ENCODE assay signal across 3 cellular contexts in the genomic region with DNA sequence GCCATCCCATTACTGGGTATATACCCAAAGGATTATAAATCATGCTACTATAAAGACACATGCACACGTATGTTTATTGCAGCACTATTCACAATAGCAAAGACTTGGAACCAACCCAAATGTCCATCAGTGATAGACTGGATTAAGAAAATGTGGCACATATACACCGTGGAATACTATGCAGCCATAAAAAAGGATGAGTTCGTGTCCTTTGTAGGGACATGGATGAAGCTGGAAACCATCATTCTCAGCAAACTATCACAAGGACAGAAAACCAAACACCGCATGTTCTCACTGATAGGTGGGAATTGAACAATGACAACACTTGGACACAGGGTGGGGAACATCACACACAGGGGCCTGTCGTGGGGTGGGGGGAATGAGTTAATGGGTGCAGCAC. TPM values are rescaled to one million over a fixed set of nuclear protein-coding genes. Genes with fewer than 3 reads are reported as not detected.
"Had no signal": no experiment of that assay in that cellular context is flagged by ENCODE, and none has a peak within 500 bp of the region (broad histone marks: within the 10 kb centered on the region; RNA-seq: fewer than 3 reads in every experiment).

No MANE protein-coding gene starts in this region.

RNA-seq across cellular contexts. Expression of gene SPATA6L, which starts 5.6 kb away (rescaled TPM):
- total RNA-seq: activated CD4-positive, alpha-beta T cell treated with anti-CD3 and anti-CD28 coated beads, Interleukin-2, amount 10 ng/mL, durations not matched to agents 24 days and 14 days; activated T-helper 1 cell treated with anti-CD3 and anti-CD28 coated beads, Interleukin-12 subunit alpha, Interleukin-12 subunit beta, Interleukin-2, Interleukin-4 antibody, amounts not matched to agents 30 ng/mL and 10 ng/mL and 1 ng/mL, durations not matched to agents 14 hours and 24 hours and 36 hours; ascending aorta had no signal
